Comparison of ENCODE assay signal across 21 cellular contexts in the genomic region with DNA sequence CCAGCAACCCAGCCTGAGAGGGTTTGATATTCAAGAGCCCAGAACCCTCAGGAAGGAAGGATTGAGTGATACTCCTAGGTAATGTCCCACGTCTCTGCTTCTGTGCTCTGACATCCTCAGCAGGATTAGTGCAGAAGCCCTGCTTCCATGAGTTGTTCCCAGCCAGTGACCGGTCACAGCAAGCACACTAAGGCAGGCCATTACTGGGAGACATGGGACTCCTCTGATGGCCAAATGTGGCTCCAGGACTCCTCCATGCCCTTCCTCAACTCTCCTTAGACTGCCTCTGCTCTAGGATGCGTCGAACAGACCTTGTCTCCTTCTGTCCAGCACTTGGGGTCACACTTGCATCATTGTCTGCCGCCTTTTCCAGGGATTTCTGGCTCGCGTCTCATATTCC.
"Had no signal": no experiment of that assay in that cellular context is flagged by ENCODE, and none has a peak within 500 bp of the region (broad histone marks: within the 10 kb centered on the region; RNA-seq: fewer than 3 reads in every experiment).

No MANE protein-coding gene starts in this region.

- H3K9me3 ChIP-seq: heart left ventricle, pancreas, suprapubic skin, thyroid gland had no signal

- H3K4me1 ChIP-seq: pancreas had no signal

- ATAC-seq: esophagus mucosa; heart left ventricle; pancreas; right cardiac atrium; stimulated activated effector memory CD8-positive, alpha-beta T cell treated with anti-CD3 and anti-CD28 coated beads, Interleukin-12 subunit alpha, Interleukin-12 subunit beta, amount 100 ng/mL, for 72 hours; stimulated activated naive CD8-positive, alpha-beta T cell treated with anti-CD3 and anti-CD28 coated beads, Interleukin-15, Interleukin-2, amounts not matched to agents 100 U/mL and 50 U/mL, for 24 hours had no signal

- H3K27me3 Mint-ChIP-seq: progenitor cell of endocrine pancreas had no signal

- H3K27ac ChIP-seq: coronary artery, dorsolateral prefrontal cortex, heart left ventricle, pancreas, suprapubic skin, thyroid gland had no signal

- H3K27me3 ChIP-seq: dorsolateral prefrontal cortex, heart left ventricle, pancreas, suprapubic skin, thyroid gland had no signal

- H3K27ac Mint-ChIP-seq: nephron, progenitor cell of endocrine pancreas, type B pancreatic cell had no signal

- H3K36me3 ChIP-seq: pancreas, thyroid gland had no signal

- H3K4me3 Mint-ChIP-seq: nephron; stimulated activated effector memory CD8-positive, alpha-beta T cell treated with anti-CD3 and anti-CD28 coated beads, Interleukin-12 subunit alpha, Interleukin-12 subunit beta, amount 100 ng/mL, for 72 hours; type B pancreatic cell had no signal

- H3K9me3 Mint-ChIP-seq: nephron; stimulated activated effector memory CD8-positive, alpha-beta T cell treated with anti-CD3 and anti-CD28 coated beads, Interleukin-12 subunit alpha, Interleukin-12 subunit beta, amount 100 ng/mL, for 72 hours; type B pancreatic cell had no signal

- H3K4me2 ChIP-seq: smooth muscle cell had no signal

- H3K4me3 ChIP-seq: coronary artery, dorsolateral prefrontal cortex, heart left ventricle, pancreas, smooth muscle cell, suprapubic skin, thyroid gland had no signal

- DNase-seq: dorsolateral prefrontal cortex; effector CD8-positive, alpha-beta T cell; heart left ventricle; hippocampal formation; kidney glomerular epithelial cell; mammary epithelial cell; occipital lobe; pancreas; right cardiac atrium; stimulated activated CD4-positive, alpha-beta T cell treated with anti-CD3 and anti-CD28 coated beads, Interleukin-4, amount 100 ng/mL, for 1 hour; stimulated activated CD8-positive, alpha-beta memory T cell treated with anti-CD3 and anti-CD28 coated beads, Interleukin-4, amount 100 ng/mL, for 48 hours; stimulated activated naive CD8-positive, alpha-beta T cell treated with anti-CD3 and anti-CD28 coated beads, Interleukin-15, Interleukin-2, amounts not matched to agents 100 U/mL and 50 U/mL, for 24 hours; thyroid gland had no signal
